ENCODE assay signal across 1 cellular context in the genomic region with DNA sequence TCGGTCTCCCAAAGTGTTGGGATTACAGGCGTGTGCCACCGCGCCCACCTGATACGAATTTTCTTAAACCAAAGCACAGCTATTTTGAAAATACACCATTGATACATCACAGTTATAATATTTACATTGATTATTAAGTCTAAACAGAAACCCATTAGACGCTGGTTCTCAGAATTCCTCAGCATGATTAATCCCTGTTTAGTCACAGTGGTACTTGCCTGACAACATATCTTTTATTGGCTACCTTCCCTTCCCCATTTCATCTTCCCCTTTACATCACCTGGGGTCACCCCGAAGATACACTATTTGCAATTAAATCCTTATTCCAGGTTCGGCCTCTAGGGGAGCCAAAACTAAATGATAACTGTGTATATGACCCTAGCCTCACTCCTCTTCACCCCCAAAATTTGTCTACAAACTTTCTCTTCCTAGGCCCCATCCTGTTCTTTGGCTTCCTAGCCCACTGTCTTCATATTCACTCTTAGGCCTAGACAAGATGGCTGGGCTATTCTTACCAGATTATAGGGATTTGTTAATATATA.
TF ChIP-seq lines count a peak whose summit lies in the region.

No MANE protein-coding gene starts in this region.

TF ChIP-seq in WTC11, 78 proteins besides CTCF, POLR2A, EP300 and RAD21 (continued from another document):
- TF ChIP-seq, protein P1, sequence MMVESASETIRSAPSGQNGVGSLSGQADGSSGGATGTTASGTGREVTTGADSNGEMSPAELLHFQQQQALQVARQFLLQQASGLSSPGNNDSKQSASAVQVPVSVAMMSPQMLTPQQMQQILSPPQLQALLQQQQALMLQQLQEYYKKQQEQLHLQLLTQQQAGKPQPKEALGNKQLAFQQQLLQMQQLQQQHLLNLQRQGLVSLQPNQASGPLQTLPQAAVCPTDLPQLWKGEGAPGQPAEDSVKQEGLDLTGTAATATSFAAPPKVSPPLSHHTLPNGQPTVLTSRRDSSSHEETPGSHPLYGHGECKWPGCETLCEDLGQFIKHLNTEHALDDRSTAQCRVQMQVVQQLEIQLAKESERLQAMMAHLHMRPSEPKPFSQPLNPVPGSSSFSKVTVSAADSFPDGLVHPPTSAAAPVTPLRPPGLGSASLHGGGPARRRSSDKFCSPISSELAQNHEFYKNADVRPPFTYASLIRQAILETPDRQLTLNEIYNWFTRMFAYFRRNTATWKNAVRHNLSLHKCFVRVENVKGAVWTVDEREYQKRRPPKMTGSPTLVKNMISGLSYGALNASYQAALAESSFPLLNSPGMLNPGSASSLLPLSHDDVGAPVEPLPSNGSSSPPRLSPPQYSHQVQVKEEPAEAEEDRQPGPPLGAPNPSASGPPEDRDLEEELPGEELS (CRISPR knock-in tag; IDR thresholded peaks at IDR 0.05) = no peak
- TF ChIP-seq, protein P2, sequence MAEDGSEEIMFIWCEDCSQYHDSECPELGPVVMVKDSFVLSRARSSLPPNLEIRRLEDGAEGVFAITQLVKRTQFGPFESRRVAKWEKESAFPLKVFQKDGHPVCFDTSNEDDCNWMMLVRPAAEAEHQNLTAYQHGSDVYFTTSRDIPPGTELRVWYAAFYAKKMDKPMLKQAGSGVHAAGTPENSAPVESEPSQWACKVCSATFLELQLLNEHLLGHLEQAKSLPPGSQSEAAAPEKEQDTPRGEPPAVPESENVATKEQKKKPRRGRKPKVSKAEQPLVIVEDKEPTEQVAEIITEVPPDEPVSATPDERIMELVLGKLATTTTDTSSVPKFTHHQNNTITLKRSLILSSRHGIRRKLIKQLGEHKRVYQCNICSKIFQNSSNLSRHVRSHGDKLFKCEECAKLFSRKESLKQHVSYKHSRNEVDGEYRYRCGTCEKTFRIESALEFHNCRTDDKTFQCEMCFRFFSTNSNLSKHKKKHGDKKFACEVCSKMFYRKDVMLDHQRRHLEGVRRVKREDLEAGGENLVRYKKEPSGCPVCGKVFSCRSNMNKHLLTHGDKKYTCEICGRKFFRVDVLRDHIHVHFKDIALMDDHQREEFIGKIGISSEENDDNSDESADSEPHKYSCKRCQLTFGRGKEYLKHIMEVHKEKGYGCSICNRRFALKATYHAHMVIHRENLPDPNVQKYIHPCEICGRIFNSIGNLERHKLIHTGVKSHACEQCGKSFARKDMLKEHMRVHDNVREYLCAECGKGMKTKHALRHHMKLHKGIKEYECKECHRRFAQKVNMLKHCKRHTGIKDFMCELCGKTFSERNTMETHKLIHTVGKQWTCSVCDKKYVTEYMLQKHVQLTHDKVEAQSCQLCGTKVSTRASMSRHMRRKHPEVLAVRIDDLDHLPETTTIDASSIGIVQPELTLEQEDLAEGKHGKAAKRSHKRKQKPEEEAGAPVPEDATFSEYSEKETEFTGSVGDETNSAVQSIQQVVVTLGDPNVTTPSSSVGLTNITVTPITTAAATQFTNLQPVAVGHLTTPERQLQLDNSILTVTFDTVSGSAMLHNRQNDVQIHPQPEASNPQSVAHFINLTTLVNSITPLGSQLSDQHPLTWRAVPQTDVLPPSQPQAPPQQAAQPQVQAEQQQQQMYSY (CRISPR knock-in tag; IDR thresholded peaks at IDR 0.05) = no peak
- TF ChIP-seq RELA (CRISPR knock-in tag; IDR thresholded peaks at IDR 0.05; ENCODE audit: borderline replicate concordance) (no peak), EMX1 (CRISPR knock-in tag; IDR thresholded peaks at IDR 0.05) (no peak), GTF2I (CRISPR knock-in tag; conservative IDR thresholded peaks at IDR 0.05) (no peak), CBFB (CRISPR knock-in tag; IDR thresholded peaks at IDR 0.05; ENCODE audit: low read depth) (no peak)
- TF ChIP-seq, protein P3, sequence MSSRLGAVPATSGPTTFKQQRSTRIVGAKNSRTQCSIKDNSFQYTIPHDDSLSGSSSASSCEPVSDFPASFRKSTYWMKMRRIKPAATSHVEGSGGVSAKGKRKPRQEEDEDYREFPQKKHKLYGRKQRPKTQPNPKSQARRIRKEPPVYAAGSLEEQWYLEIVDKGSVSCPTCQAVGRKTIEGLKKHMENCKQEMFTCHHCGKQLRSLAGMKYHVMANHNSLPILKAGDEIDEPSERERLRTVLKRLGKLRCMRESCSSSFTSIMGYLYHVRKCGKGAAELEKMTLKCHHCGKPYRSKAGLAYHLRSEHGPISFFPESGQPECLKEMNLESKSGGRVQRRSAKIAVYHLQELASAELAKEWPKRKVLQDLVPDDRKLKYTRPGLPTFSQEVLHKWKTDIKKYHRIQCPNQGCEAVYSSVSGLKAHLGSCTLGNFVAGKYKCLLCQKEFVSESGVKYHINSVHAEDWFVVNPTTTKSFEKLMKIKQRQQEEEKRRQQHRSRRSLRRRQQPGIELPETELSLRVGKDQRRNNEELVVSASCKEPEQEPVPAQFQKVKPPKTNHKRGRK (CRISPR knock-in tag; IDR thresholded peaks at IDR 0.05; ENCODE audit: borderline replicate concordance) = no peak
- TF ChIP-seq, protein P4, sequence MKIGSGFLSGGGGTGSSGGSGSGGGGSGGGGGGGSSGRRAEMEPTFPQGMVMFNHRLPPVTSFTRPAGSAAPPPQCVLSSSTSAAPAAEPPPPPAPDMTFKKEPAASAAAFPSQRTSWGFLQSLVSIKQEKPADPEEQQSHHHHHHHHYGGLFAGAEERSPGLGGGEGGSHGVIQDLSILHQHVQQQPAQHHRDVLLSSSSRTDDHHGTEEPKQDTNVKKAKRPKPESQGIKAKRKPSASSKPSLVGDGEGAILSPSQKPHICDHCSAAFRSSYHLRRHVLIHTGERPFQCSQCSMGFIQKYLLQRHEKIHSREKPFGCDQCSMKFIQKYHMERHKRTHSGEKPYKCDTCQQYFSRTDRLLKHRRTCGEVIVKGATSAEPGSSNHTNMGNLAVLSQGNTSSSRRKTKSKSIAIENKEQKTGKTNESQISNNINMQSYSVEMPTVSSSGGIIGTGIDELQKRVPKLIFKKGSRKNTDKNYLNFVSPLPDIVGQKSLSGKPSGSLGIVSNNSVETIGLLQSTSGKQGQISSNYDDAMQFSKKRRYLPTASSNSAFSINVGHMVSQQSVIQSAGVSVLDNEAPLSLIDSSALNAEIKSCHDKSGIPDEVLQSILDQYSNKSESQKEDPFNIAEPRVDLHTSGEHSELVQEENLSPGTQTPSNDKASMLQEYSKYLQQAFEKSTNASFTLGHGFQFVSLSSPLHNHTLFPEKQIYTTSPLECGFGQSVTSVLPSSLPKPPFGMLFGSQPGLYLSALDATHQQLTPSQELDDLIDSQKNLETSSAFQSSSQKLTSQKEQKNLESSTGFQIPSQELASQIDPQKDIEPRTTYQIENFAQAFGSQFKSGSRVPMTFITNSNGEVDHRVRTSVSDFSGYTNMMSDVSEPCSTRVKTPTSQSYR (CRISPR knock-in tag; IDR thresholded peaks at IDR 0.05) = no peak
